In genomic region chr17:77511514-77512061, GRCh38 we compare ENCODE assay signal across 33 cellular contexts.
"Had no signal": no experiment of that assay in that cellular context is flagged by ENCODE, and none has a peak within 500 bp of the region (broad histone marks: within the 10 kb centered on the region; RNA-seq: fewer than 3 reads in every experiment).

No MANE protein-coding gene starts in this region.

- H3K36me3 Mint-ChIP-seq: activated naive CD4-positive, alpha-beta T cell treated with anti-CD3 and anti-CD28 coated beads, Interleukin-2, amount 50 U/mL, for 72 hours had no signal

- H3K4me1 ChIP-seq: adrenal gland, body of pancreas, breast epithelium had no signal

- H3K4me3 Mint-ChIP-seq: activated B cell treated with CpG ODN at 0.5 μM for 24 hours; activated CD4-positive, alpha-beta memory T cell treated with anti-CD3 and anti-CD28 coated beads for 36 hours; activated CD4-positive, alpha-beta T cell treated with anti-CD3 and anti-CD28 coated beads, Interleukin-2, amount 10 ng/mL, durations not matched to agents 24 days and 14 days; activated CD8-positive, alpha-beta T cell treated with anti-CD3 and anti-CD28 coated beads for 36 hours; activated naive CD4-positive, alpha-beta T cell treated with anti-CD3 and anti-CD28 coated beads for 36 hours; activated naive CD8-positive, alpha-beta T cell treated with anti-CD3 and anti-CD28 coated beads for 36 hours; activated T-cell treated with anti-CD3 and anti-CD28 coated beads, Interleukin-2, amount 50 U/mL, for 4 hours; activated T-cell treated with anti-CD3 and anti-CD28 coated beads, Interleukin-2, amount 50 U/mL, for 72 hours; activated T-helper 1 cell treated with anti-CD3 and anti-CD28 coated beads, Interleukin-12 subunit alpha, Interleukin-12 subunit beta, Interleukin-2, Interleukin-4 antibody, amounts not matched to agents 30 ng/mL and 10 ng/mL and 1 ng/mL, durations not matched to agents 14 hours and 24 hours and 36 hours; activated T-helper 17 cell treated with anti-CD3 and anti-CD28 coated beads, Interleukin-2, amount 50 U/mL, for 72 hours; T-helper 2 cell treated with Interferon-gamma antibody and Interleukin-4, amounts not matched to agents 5 μg/mL and 100 μg/mL, for 36 hours had no signal

- ATAC-seq: activated CD8-positive, alpha-beta T cell treated with anti-CD3 and anti-CD28 coated beads for 36 hours; activated naive CD4-positive, alpha-beta T cell treated with anti-CD3 and anti-CD28 coated beads, Interleukin-2, amount 50 U/mL, for 72 hours; activated T-cell treated with anti-CD3 and anti-CD28 coated beads, Interleukin-2, amount 50 U/mL, for 4 hours; activated T-cell treated with anti-CD3 and anti-CD28 coated beads, Interleukin-2, amount 50 U/mL, for 72 hours; activated T-helper 17 cell treated with anti-CD3 and anti-CD28 coated beads, Interleukin-2, amount 50 U/mL, for 72 hours; body of pancreas had no signal

- H3K27me3 Mint-ChIP-seq: activated B cell treated with CpG ODN at 0.5 μM for 24 hours; activated CD4-positive, alpha-beta memory T cell treated with anti-CD3 and anti-CD28 coated beads for 36 hours; activated CD4-positive, alpha-beta T cell treated with anti-CD3 and anti-CD28 coated beads, Interleukin-2, amount 10 ng/mL, durations not matched to agents 24 days and 14 days; activated CD8-positive, alpha-beta T cell treated with anti-CD3 and anti-CD28 coated beads for 36 hours; activated naive CD8-positive, alpha-beta T cell treated with anti-CD3 and anti-CD28 coated beads for 36 hours; activated T-helper 17 cell treated with anti-CD3 and anti-CD28 coated beads, Interleukin-2, amount 50 U/mL, for 72 hours had no signal

- H3K9me3 ChIP-seq: body of pancreas, breast epithelium had no signal

- H3K27ac ChIP-seq: adrenal gland, body of pancreas, brain microvascular endothelial cell, breast epithelium, VCaP had no signal

- H3K36me3 ChIP-seq: adrenal gland, breast epithelium had no signal

- FAIRE-seq: astrocyte, TTC549 had no signal

- DNase-seq: activated B cell treated with CpG ODN at 0.5 μM for 24 hours; activated CD4-positive, alpha-beta memory T cell treated with anti-CD3 and anti-CD28 coated beads for 36 hours; activated CD4-positive, alpha-beta T cell treated with anti-CD3 and anti-CD28 coated beads for 4 hours; activated CD4-positive, alpha-beta T cell treated with anti-CD3 and anti-CD28 coated beads, Interleukin-2, amount 10 ng/mL, durations not matched to agents 24 days and 14 days; activated CD4-positive, alpha-beta T cell treated with anti-CD3 and anti-CD28 coated beads, Interleukin-2, amount 50 U/mL, for 1 hour; activated CD4-positive, alpha-beta T cell treated with anti-CD3 and anti-CD28 coated beads, Interleukin-2, amount 50 U/mL, for 4 hours; activated CD4-positive, CD25-positive, alpha-beta regulatory T cell treated with anti-CD3 and anti-CD28 coated beads, Interleukin-2, amount 50 U/mL, for 72 hours; activated CD8-positive, alpha-beta memory T cell treated with anti-CD3 and anti-CD28 coated beads, Interleukin-2, amount 50 U/mL, for 4 hours; activated CD8-positive, alpha-beta T cell treated with anti-CD3 and anti-CD28 coated beads for 36 hours; activated gamma-delta T cell treated with Interleukin-2 at 50 U/mL for 16 hours; activated naive CD4-positive, alpha-beta T cell; activated naive CD4-positive, alpha-beta T cell treated with anti-CD3 and anti-CD28 coated beads for 36 hours; activated naive CD4-positive, alpha-beta T cell treated with anti-CD3 and anti-CD28 coated beads, Interleukin-2, amount 50 U/mL, for 16 hours; activated naive CD8-positive, alpha-beta T cell treated with anti-CD3 and anti-CD28 coated beads for 36 hours; activated T-cell treated with anti-CD3 and anti-CD28 coated beads for 4 hours; activated T-cell treated with anti-CD3 and anti-CD28 coated beads, Interleukin-2, amount 50 U/mL, for 1 hour; activated T-cell treated with anti-CD3 and anti-CD28 coated beads, Interleukin-2, amount 50 U/mL, for 4 hours; activated T-cell treated with anti-CD3 and anti-CD28 coated beads, Interleukin-2, amount 50 U/mL, for 72 hours; adrenal gland; amniotic stem cell; body of pancreas; brain microvascular endothelial cell; central memory CD4-positive, alpha-beta T cell; T-helper 2 cell; T-helper 9 cell had no signal

- H3K27me3 ChIP-seq: adrenal gland, body of pancreas, brain microvascular endothelial cell, breast epithelium had no signal

- H3K27ac Mint-ChIP-seq: activated B cell treated with CpG ODN at 0.5 μM for 24 hours; activated CD4-positive, alpha-beta memory T cell treated with anti-CD3 and anti-CD28 coated beads for 36 hours; activated CD4-positive, alpha-beta T cell treated with anti-CD3 and anti-CD28 coated beads, Interleukin-2, amount 10 ng/mL, durations not matched to agents 24 days and 14 days; activated CD8-positive, alpha-beta T cell treated with anti-CD3 and anti-CD28 coated beads for 36 hours; activated naive CD4-positive, alpha-beta T cell treated with anti-CD3 and anti-CD28 coated beads for 36 hours; activated naive CD4-positive, alpha-beta T cell treated with anti-CD3 and anti-CD28 coated beads, Interleukin-2, amount 50 U/mL, for 72 hours; activated naive CD8-positive, alpha-beta T cell treated with anti-CD3 and anti-CD28 coated beads for 36 hours; activated T-cell treated with anti-CD3 and anti-CD28 coated beads, Interleukin-2, amount 50 U/mL, for 72 hours; activated T-helper 1 cell treated with anti-CD3 and anti-CD28 coated beads, Interleukin-12 subunit alpha, Interleukin-12 subunit beta, Interleukin-2, Interleukin-4 antibody, amounts not matched to agents 30 ng/mL and 10 ng/mL and 1 ng/mL, durations not matched to agents 14 hours and 24 hours and 36 hours; activated T-helper 17 cell treated with anti-CD3 and anti-CD28 coated beads, Interleukin-2, amount 50 U/mL, for 72 hours; T-helper 2 cell treated with Interferon-gamma antibody and Interleukin-4, amounts not matched to agents 5 μg/mL and 100 μg/mL, for 36 hours had no signal

- H3K4me3 ChIP-seq: adrenal gland, body of pancreas, breast epithelium had no signal

- H3K4me1 Mint-ChIP-seq: activated B cell treated with CpG ODN at 0.5 μM for 24 hours; activated CD4-positive, alpha-beta T cell treated with anti-CD3 and anti-CD28 coated beads, Interleukin-2, amount 10 ng/mL, durations not matched to agents 24 days and 14 days; activated naive CD8-positive, alpha-beta T cell treated with anti-CD3 and anti-CD28 coated beads for 36 hours; activated T-helper 17 cell treated with anti-CD3 and anti-CD28 coated beads, Interleukin-2, amount 50 U/mL, for 72 hours had no signal

- H3K9me3 Mint-ChIP-seq: activated naive CD4-positive, alpha-beta T cell treated with anti-CD3 and anti-CD28 coated beads, Interleukin-2, amount 50 U/mL, for 72 hours had no signal
